In the genomic region with DNA sequence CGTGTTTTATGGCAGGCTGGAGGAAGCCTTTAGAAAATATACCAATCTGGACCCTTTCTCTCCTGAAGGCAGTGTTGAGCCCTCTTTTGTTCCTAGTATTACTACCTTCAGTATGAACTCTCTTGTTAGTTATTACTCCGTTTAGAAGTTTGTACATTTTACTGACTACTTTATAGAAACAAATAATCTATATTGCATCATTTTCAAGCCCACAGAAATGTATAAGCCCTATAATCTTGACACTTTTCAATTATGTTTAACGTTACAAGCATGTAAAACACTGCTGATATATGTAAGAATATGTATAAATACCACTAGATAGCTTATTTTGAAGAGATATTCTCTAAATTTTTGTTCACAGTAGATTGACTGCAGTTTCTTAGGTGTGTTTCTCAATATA, we compare ENCODE assay signal across 6 cellular contexts.
"Had no signal": no experiment of that assay in that cellular context is flagged by ENCODE, and none has a peak within 500 bp of the region (broad histone marks: within the 10 kb centered on the region; RNA-seq: fewer than 3 reads in every experiment).

No MANE protein-coding gene starts in this region.

- H3K27ac Mint-ChIP-seq: IgD-negative memory B cell had no signal

- H3K27ac ChIP-seq: HL-60 had no signal

- H3K4me1 Mint-ChIP-seq: IgD-negative memory B cell had no signal

- H3K4me3 Mint-ChIP-seq: IgD-negative memory B cell had no signal

- H3K27me3 Mint-ChIP-seq: IgD-negative memory B cell had no signal

- DNase-seq: IMR-90, KBM-7, KG1 had no signal

- FAIRE-seq: HTR-8/SVneo had no signal
